10 cellular contexts compared by ENCODE assay signal in the genomic region with DNA sequence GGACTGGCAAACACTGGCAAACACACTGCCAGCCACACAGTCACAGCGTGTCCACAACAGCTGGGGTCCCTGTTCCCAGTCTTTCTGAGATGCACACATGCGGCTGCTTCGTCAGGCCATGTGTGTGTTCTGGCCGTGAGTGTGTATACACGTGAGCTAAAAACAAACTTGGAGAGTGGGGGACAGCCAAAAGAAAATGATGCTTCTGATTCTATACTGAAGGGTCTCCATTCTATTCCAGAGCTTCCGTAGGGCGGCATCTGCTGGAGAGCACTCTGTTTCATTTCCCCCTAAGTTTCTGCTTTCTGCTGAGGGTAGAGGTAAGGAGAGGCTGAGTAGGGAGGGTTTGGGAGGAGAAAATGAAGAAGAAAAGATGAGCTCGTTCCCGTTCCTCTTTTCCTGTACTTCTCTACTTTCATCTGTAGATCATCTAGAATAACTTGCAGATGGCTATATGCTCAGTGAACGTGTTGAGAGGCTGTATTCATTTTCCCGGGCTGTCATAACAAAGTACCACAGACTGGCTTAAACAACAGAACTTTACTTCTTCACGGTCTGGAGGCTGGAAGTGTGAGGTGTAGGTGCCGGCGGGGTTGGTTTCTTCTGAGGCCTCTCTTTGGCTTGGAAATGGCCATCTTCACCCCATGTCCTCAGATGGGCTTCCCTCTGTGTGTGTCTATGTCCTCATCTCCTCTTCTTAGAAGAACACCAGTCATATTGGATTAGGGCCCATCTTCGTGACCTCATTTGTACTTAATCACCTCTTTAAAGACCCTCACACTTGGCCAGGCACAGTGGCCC.
DNase-seq lines count a peak whose midpoint lies in the region; ATAC-seq and TF ChIP-seq lines count a peak whose summit lies in the region.
"Had no signal": no experiment of that assay in that cellular context is flagged by ENCODE, and none has a peak within 500 bp of the region (broad histone marks: within the 10 kb centered on the region; RNA-seq: fewer than 3 reads in every experiment).

No MANE protein-coding gene starts in this region.

- TF ChIP-seq POLR2A in esophagus muscularis mucosa (IDR thresholded peaks at IDR 0.05; ENCODE audit: low read depth): no peak

- DNase-seq in PC-9 (no peak), esophagus muscularis mucosa (ENCODE audit: extremely low spot score) (no peak), mucosa of descending colon (no peak), iPS-NIHi11 (ENCODE audit: low spot score) (no peak), NCI-H2081 (lab: John Stamatoyannopoulos, UW) (no peak)
- DNase-seq: retina had no signal

- H3F3A ChIP-seq in PC-9 (ENCODE audit: insufficient read depth, low read depth): peaks cover 72% of the 10 kb centered on the region

- no peak overlapping the region for H2AFZ ChIP-seq in PC-9

- ATAC-seq in mucosa of descending colon: no peak
- ATAC-seq in GM19463 (IDR thresholded peaks at IDR 0.05; ENCODE audit: unreplicated experiment): no peak
- ATAC-seq: activated CD4-positive, CD25-positive, alpha-beta regulatory T cell treated with anti-CD3 and anti-CD28 coated beads, Interleukin-2, amount 50 U/mL, for 24 hours had no signal

- H3K27me3 ChIP-seq in PC-9 (ENCODE audit: insufficient read depth, low read depth) (no peaks in the 10 kb centered on the region), esophagus muscularis mucosa (no peaks in the 10 kb centered on the region)

- H3K36me3 ChIP-seq in HEK293 (ENCODE audit: control insufficient read depth in 2 of 2, insufficient read depth in 1 of 2, low read length in 2 of 2) (no peaks in the 10 kb centered on the region), PC-9 (ENCODE audit: low read depth) (no peaks in the 10 kb centered on the region), esophagus muscularis mucosa (no peaks in the 10 kb centered on the region), mucosa of descending colon (ENCODE audit: low read depth) (no peaks in the 10 kb centered on the region)

- H3K27ac ChIP-seq in HEK293 (ENCODE audit: extremely low read depth, low read depth, low read length): peak overlapping the region; percentile 4; the same call in 1 of the 2 replicates
- peak overlapping the region; percentile 99 for H3K27ac ChIP-seq in PC-9
- peak overlapping the region; percentile 91 to 97 (median 94) for H3K27ac ChIP-seq in esophagus muscularis mucosa (replicated peaks in 1 of 4)
- peak overlapping the region in 19 of 21 experiments; percentile 81 to 98 (median 91) for H3K27ac ChIP-seq in skin epidermis

- intact Hi-C loops in PC-9 (cut with micrococcal nuclease; ENCODE audit: unreplicated experiment) (loop anchor here (5.0 kb wide), 1 partner anchor 320 kb away; no protein-coding TSS in a partner anchor), esophagus muscularis mucosa (cut with DNase I) (no loop called here), mucosa of descending colon (cut with DNase I, micrococcal nuclease) (loop anchor here (5.0 to 10.0 kb wide), 2 partner anchors 105 to 252 kb away; no protein-coding TSS in a partner anchor)

- BruUV-seq in PC-9 (replicated peaks; lab: Mats Ljungman, UMichigan): no TSS peak

- no peak for TF ChIP-seq EP300 in esophagus muscularis mucosa (IDR thresholded peaks at IDR 0.05)

- H3K79me2 ChIP-seq in PC-9 (ENCODE audit: low read depth): peaks cover 17% of the 10 kb centered on the region

- H3K4me2 ChIP-seq in PC-9: peak overlapping the region; percentile 68

- CTCF ChIA-PET in HEK293 (lab: Yijun Ruan, JAX): interaction anchor here (0.6 to 3.3 kb wide), 10 partner anchors 11 to 853 kb away, joined by 3 to 25 read pairs (median 3); no protein-coding TSS in a partner anchor
- CTCF ChIA-PET in PC-9 (lab: Charles Lee): no interaction called here

- no peak overlapping the region for H3K4me3 ChIP-seq in HEK293 (ENCODE audit: low read depth, low read length)
- no peak overlapping the region for H3K4me3 ChIP-seq in PC-9
- no peak overlapping the region for H3K4me3 ChIP-seq in esophagus muscularis mucosa
- H3K4me3 ChIP-seq in skin epidermis: no peak overlapping the region
- no peak overlapping the region for H3K4me3 ChIP-seq in mucosa of descending colon

- H3K9me3 ChIP-seq in HEK293 (ENCODE audit: control insufficient read depth, insufficient read depth, low read depth, low read length) (no peaks in the 10 kb centered on the region), PC-9 (ENCODE audit: insufficient read depth, low read depth) (no peaks in the 10 kb centered on the region), esophagus muscularis mucosa (no peaks in the 10 kb centered on the region), mucosa of descending colon (no peaks in the 10 kb centered on the region)

- peaks cover 44% of the 10 kb centered on the region for H3K4me1 ChIP-seq in HEK293 (ENCODE audit: control insufficient read depth, insufficient read depth, low read length)
- peaks cover 97% of the 10 kb centered on the region for H3K4me1 ChIP-seq in PC-9 (replicated peaks; ENCODE audit: insufficient read depth)
- H3K4me1 ChIP-seq in esophagus muscularis mucosa: peaks cover 51 to 71% (median 69%) of the 10 kb centered on the region in 4 donors
- H3K4me1 ChIP-seq in mucosa of descending colon (ENCODE audit: low read depth): peaks cover 79% of the 10 kb centered on the region

- 83% methylated on average over 15 of the region's 15 CpGs for WGBS in esophagus muscularis mucosa

- H4K20me1 ChIP-seq in PC-9 (ENCODE audit: insufficient read depth): no peaks in the 10 kb centered on the region

- TF ChIP-seq CTCF in HEK293 (tag by site-specific recombination; IDR thresholded peaks at IDR 0.05) (no peak), PC-9 (conservative IDR thresholded peaks at IDR 0.05) (no peak), esophagus muscularis mucosa (IDR thresholded peaks at IDR 0.05) (no peak), mucosa of descending colon (IDR thresholded peaks at IDR 0.05) (no peak)

- no peaks in the 10 kb centered on the region for H3K9me2 ChIP-seq in PC-9 (ENCODE audit: insufficient read depth)

- POLR2A ChIA-PET in HEK293 (lab: Yijun Ruan, JAX): interaction anchor here (1.4 to 5.8 kb wide), 3 partner anchors 20 to 366 kb away, joined by 3 to 44 read pairs (median 7); a partner anchor contains a TSS
- POLR2A ChIA-PET in PC-9 (lab: Charles Lee; ENCODE audit: unreplicated experiment): interaction anchor here (0.5 to 0.6 kb wide), 2 partner anchors 96 to 394 kb away, joined by 3 to 6 read pairs; no protein-coding TSS in a partner anchor

TF ChIP-seq in HEK293, 187 proteins besides CTCF, POLR2A, EP300 and RAD21:
- TF ChIP-seq, protein P1, sequence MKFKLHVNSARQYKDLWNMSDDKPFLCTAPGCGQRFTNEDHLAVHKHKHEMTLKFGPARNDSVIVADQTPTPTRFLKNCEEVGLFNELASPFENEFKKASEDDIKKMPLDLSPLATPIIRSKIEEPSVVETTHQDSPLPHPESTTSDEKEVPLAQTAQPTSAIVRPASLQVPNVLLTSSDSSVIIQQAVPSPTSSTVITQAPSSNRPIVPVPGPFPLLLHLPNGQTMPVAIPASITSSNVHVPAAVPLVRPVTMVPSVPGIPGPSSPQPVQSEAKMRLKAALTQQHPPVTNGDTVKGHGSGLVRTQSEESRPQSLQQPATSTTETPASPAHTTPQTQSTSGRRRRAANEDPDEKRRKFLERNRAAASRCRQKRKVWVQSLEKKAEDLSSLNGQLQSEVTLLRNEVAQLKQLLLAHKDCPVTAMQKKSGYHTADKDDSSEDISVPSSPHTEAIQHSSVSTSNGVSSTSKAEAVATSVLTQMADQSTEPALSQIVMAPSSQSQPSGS (tag by site-specific recombination; IDR thresholded peaks at IDR 0.05; ENCODE audit: low read depth): no peak
- TF ChIP-seq, protein P2, sequence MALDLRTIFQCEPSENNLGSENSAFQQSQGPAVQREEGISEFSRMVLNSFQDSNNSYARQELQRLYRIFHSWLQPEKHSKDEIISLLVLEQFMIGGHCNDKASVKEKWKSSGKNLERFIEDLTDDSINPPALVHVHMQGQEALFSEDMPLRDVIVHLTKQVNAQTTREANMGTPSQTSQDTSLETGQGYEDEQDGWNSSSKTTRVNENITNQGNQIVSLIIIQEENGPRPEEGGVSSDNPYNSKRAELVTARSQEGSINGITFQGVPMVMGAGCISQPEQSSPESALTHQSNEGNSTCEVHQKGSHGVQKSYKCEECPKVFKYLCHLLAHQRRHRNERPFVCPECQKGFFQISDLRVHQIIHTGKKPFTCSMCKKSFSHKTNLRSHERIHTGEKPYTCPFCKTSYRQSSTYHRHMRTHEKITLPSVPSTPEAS (tag by site-specific recombination; IDR thresholded peaks at IDR 0.05): 0 out of 2 replicates have a peak, but pooled peaks have one; percentile 2

Comparison
In these comparisons a context has a peak if more than half of its experiments do, and no peak if none do; other contexts are left out.
1. H3K27ac ChIP-seq: peak in every context shown above with its lines; median percentile 99 in PC-9; 94 in esophagus muscularis mucosa; 91 in skin epidermis; 4 in HEK293.